In genomic region chr9:124623966-124624734, GRCh38 we compare ENCODE assay signal across 16 cellular contexts.
DNase-seq lines count a peak whose midpoint lies in the region; ATAC-seq, FAIRE-seq and TF ChIP-seq lines count a peak whose summit lies in the region.
"Had no signal": no experiment of that assay in that cellular context is flagged by ENCODE, and none has a peak within 500 bp of the region (broad histone marks: within the 10 kb centered on the region; RNA-seq: fewer than 3 reads in every experiment).

No MANE protein-coding gene starts in this region.

- no peaks in the 10 kb centered on the region for H3K36me3 ChIP-seq in bronchial epithelial cell (ENCODE audit: control insufficient read depth, insufficient read depth, low read length)
- H3K36me3 ChIP-seq in mammary epithelial cell (ENCODE audit: insufficient read depth, low read length), result no peaks in the 10 kb centered on the region

- FAIRE-seq in A549 (lab: Jason Lieb, UNC) (no peak), bronchial epithelial cell (lab: Jason Lieb, UNC) (no peak)
- FAIRE-seq: GM19239 had no signal

- TF ChIP-seq POLR2A in A549 (IDR thresholded peaks at IDR 0.05; ENCODE audit: low read length), result no peak

- TF ChIP-seq EP300 in A549 (IDR thresholded peaks at IDR 0.05), result no peak

- dilution Hi-C loops in mammary epithelial cell (cut with HindIII; ENCODE audit: low sequenced_read_pairs), result no loop called here

- H3K27me3 Mint-ChIP-seq in natural killer cell (ENCODE audit: low read depth in 2 of 2), result no peaks in the 10 kb centered on the region
- H3K27me3 Mint-ChIP-seq: CD4-positive, alpha-beta T cell had no signal

- peaks cover 64 to 73% of the 10 kb centered on the region in 2 donors for H3K4me1 Mint-ChIP-seq in natural killer cell

- no peaks in the 10 kb centered on the region for H4K20me1 ChIP-seq in mammary epithelial cell (ENCODE audit: insufficient read depth, low read length)

- no TSS peak for BruUV-seq in mammary epithelial cell (replicated peaks; lab: Mats Ljungman, UMichigan)

- intact Hi-C loops in natural killer cell (cut with micrococcal nuclease) (loop anchor here (5.0 kb wide), 1 partner anchor 248 kb away; no protein-coding TSS in a partner anchor), mammary epithelial cell (cut with micrococcal nuclease) (no loop called here)

- H3K4me2 ChIP-seq in A549 (no peak overlapping the region), mammary epithelial cell (ENCODE audit: insufficient read depth, low read depth, low read length) (no peak overlapping the region)

- in situ Hi-C loops in mammary epithelial cell (cut with MboI; ENCODE audit: low sequenced_read_pairs in 2 of 2), result no loop called here

- no peaks in the 10 kb centered on the region for H3K9me3 Mint-ChIP-seq in natural killer cell
- H3K9me3 Mint-ChIP-seq: CD4-positive, alpha-beta T cell had no signal

- no peaks in the 10 kb centered on the region for H3K79me2 ChIP-seq in mammary epithelial cell (ENCODE audit: insufficient read depth, low read length)

- WGBS in A549 (ENCODE audit: missing lambda C conversion rate), result 89% methylated on average over 7 of the region's 7 CpGs
- 95% methylated on average over 7 of the region's 7 CpGs for WGBS in mammary epithelial cell (ENCODE audit: low coverage, missing lambda C conversion rate)

- CTCF ChIA-PET in A549 (lab: Yijun Ruan, JAX) (interaction anchor here (0.6 to 7.3 kb wide), 13 partner anchors 10 to 211 kb away, joined by 3 to 53 read pairs (median 3); no protein-coding TSS in a partner anchor), mammary epithelial cell (lab: Charles Lee; ENCODE audit: low non-redundant PET) (no interaction called here)

- H3K27ac ChIP-seq in A549 (no peak overlapping the region), mammary epithelial cell (ENCODE audit: insufficient read depth, low read depth, low read length) (no peak overlapping the region)
- H3K27ac ChIP-seq: 22Rv1 had no signal

- peak overlapping the region; percentile 71 to 99 for H3K27ac Mint-ChIP-seq in natural killer cell
- H3K27ac Mint-ChIP-seq: CD4-positive, alpha-beta T cell had no signal

- no peak for ATAC-seq in A549
- ATAC-seq in natural killer cell, result no peak

- TF ChIP-seq RAD21 in A549 (conservative IDR thresholded peaks at IDR 0.05 in 1 of 2, IDR thresholded peaks at IDR 0.05 in 1 of 2), result no peak

- no peak overlapping the region for H2AFZ ChIP-seq in mammary epithelial cell (ENCODE audit: low read depth, low read length)

- POLR2A ChIA-PET in A549 (lab: Yijun Ruan, JAX), result interaction anchor here (0.6 to 1.1 kb wide), 2 partner anchors 30 to 34 kb away, joined by 3 to 6 read pairs; no protein-coding TSS in a partner anchor

- DNase-seq in A549 (ENCODE audit: low read depth in 1 of 2, low spot score in 1 of 2), result no peak
- peak; percentile 71 for DNase-seq in RPMI7951 (ENCODE audit: low read depth)
- DNase-seq in bronchial epithelial cell (ENCODE audit: low read depth), result peak; percentile 33
- no peak for DNase-seq in natural killer cell
- no peak for DNase-seq in mammary epithelial cell
- DNase-seq in stimulated activated CD8-positive, alpha-beta memory T cell treated with anti-CD3 and anti-CD28 coated beads, Interleukin-4, amount 100 ng/mL, for 48 hours, result no peak
- DNase-seq in GDM1 (lab: John Stamatoyannopoulos, UW), result no peak
- no peak for DNase-seq in DMS53 treated with DMSO at 0.1 percent for 48 hours (lab: John Stamatoyannopoulos, UW; ENCODE audit: unreplicated experiment)
- DNase-seq: AML-193; CD4-positive, alpha-beta T cell; DND-41; GF-D8; HCEC 1CT; IMR-90 had no signal

- H3K9me3 ChIP-seq in A549, result no peaks in the 10 kb centered on the region
- H3K9me3 ChIP-seq in mammary epithelial cell (replicated peaks; ENCODE audit: insufficient read depth, low read length), result no peaks in the 10 kb centered on the region

- H3K27me3 ChIP-seq in bronchial epithelial cell (ENCODE audit: control insufficient read depth, insufficient read depth, low read length) (no peaks in the 10 kb centered on the region), mammary epithelial cell (ENCODE audit: insufficient read depth, low read length) (no peaks in the 10 kb centered on the region)

- H3K36me3 Mint-ChIP-seq in natural killer cell, result no peaks in the 10 kb centered on the region

- H3K4me3 ChIP-seq in A549 (no peak overlapping the region), bronchial epithelial cell (ENCODE audit: low read depth, low read length) (no peak overlapping the region), mammary epithelial cell (replicated peaks in 1 of 3; ENCODE audit: insufficient read depth in 1 of 3, low read depth in 2 of 3, low read length in 3 of 3) (no peak overlapping the region)

- TF ChIP-seq CTCF in A549 (IDR thresholded peaks at IDR 0.05) (no peak), bronchial epithelial cell (IDR thresholded peaks at IDR 0.05; ENCODE audit: insufficient read depth, low read length, severe bottlenecking) (no peak), natural killer cell (IDR thresholded peaks at IDR 0.05) (no peak), mammary epithelial cell (conservative IDR thresholded peaks at IDR 0.05 in 1 of 2, IDR thresholded peaks at IDR 0.05 in 1 of 2; ENCODE audit: extremely low read depth in 1 of 2, insufficient read depth in 1 of 2, low read depth in 1 of 2, low read length in 2 of 2) (no peak)

- H3K4me3 Mint-ChIP-seq in natural killer cell, result peak overlapping the region; percentile 74
- H3K4me3 Mint-ChIP-seq: CD4-positive, alpha-beta T cell had no signal

- no peak overlapping the region for H3K9ac ChIP-seq in mammary epithelial cell (ENCODE audit: insufficient read depth, low read length)

- H3K4me1 ChIP-seq in A549, result peaks cover 12% of the 10 kb centered on the region
- H3K4me1 ChIP-seq in mammary epithelial cell (ENCODE audit: insufficient read depth, low read length), result peaks cover 9% of the 10 kb centered on the region

TF ChIP-seq in A549, 52 proteins besides CTCF, POLR2A, EP300 and RAD21:
- TF ChIP-seq PHF8 (IDR thresholded peaks at IDR 0.05; ENCODE audit: borderline replicate concordance, low read depth) (no peak), EHF (CRISPR knock-in tag; IDR thresholded peaks at IDR 0.05) (no peak), HDAC2 (IDR thresholded peaks at IDR 0.05) (no peak), FOSB (CRISPR knock-in tag; IDR thresholded peaks at IDR 0.05) (0 out of 2 replicates have a peak, but pooled peaks have one; percentile 13)

Comparison
In these comparisons a context has a peak if more than half of its experiments do, and no peak if none do; other contexts are left out.
1. DNase-seq: peak in RPMI7951 (single experiment) and bronchial epithelial cell (single experiment); none in A549 (0 of 2), natural killer cell (single experiment), mammary epithelial cell (single experiment), stimulated activated CD8-positive, alpha-beta memory T cell treated with anti-CD3 and anti-CD28 coated beads, Interleukin-4, amount 100 ng/mL, for 48 hours (single experiment), GDM1 (single experiment) and DMS53 treated with DMSO at 0.1 percent for 48 hours (single experiment).